ENCODE assay signal across 14 cellular contexts in genomic region chr12:114690267-114691135, GRCh38.
"Had no signal": no experiment of that assay in that cellular context is flagged by ENCODE, and none has a peak within 500 bp of the region (broad histone marks: within the 10 kb centered on the region; RNA-seq: fewer than 3 reads in every experiment).

No MANE protein-coding gene starts in this region.

- DNase-seq: activated CD4-positive, alpha-beta T cell treated with anti-CD3 and anti-CD28 coated beads for 4 hours; activated CD8-positive, alpha-beta memory T cell treated with anti-CD3 and anti-CD28 coated beads, Interleukin-2, amount 50 U/mL, for 48 hours; activated CD8-positive, alpha-beta T cell treated with anti-CD3 and anti-CD28 coated beads, Interleukin-2, amount 10 ng/mL, durations not matched to agents 7 days and 5 days; activated naive CD8-positive, alpha-beta T cell treated with anti-CD3 and anti-CD28 coated beads, Interleukin-2, amount 10 ng/mL, durations not matched to agents 7 days and 5 days; aorta; dorsolateral prefrontal cortex; stimulated activated CD4-positive, alpha-beta T cell treated with anti-CD3 and anti-CD28 coated beads, Interleukin-12 subunit alpha, Interleukin-12 subunit beta, amount 100 ng/mL, for 4 hours; stimulated activated naive CD4-positive, alpha-beta T cell; substantia nigra; WERI-Rb-1 had no signal

- H3K27me3 ChIP-seq: foreskin keratinocyte had no signal

- H3K9me3 ChIP-seq: esophagus muscularis mucosa, sigmoid colon had no signal

- ATAC-seq: activated CD8-positive, alpha-beta T cell treated with anti-CD3 and anti-CD28 coated beads, Interleukin-2, amount 10 ng/mL, durations not matched to agents 7 days and 5 days; foreskin keratinocyte; natural killer cell treated with Interleukin-12 subunit alpha and Interleukin-12 subunit beta and Interleukin-15 and Interleukin-18, amount 100 ng/mL, for 72 hours had no signal

- H3K36me3 ChIP-seq: esophagus muscularis mucosa, sigmoid colon, WERI-Rb-1 had no signal

- H3K4me3 ChIP-seq: dorsolateral prefrontal cortex, esophagus muscularis mucosa, sigmoid colon had no signal

- H3K27ac ChIP-seq: dorsolateral prefrontal cortex, esophagus muscularis mucosa, sigmoid colon, WERI-Rb-1 had no signal
